In genomic region chr17:58119491-58119890, GRCh38 we compare ENCODE assay signal across 9 cellular contexts. TPM values are rescaled to one million over a fixed set of nuclear protein-coding genes. Genes with fewer than 3 reads are reported as not detected.
"Had no signal": no experiment of that assay in that cellular context is flagged by ENCODE, and none has a peak within 500 bp of the region (broad histone marks: within the 10 kb centered on the region; RNA-seq: fewer than 3 reads in every experiment).

No MANE protein-coding gene starts in this region.

- H3K4me3 ChIP-seq: GM23248, GM23338, HAP-1 had no signal

- H3K4me1 Mint-ChIP-seq: GM23338, H9 had no signal

- H3K27ac ChIP-seq: GM23248 had no signal

- H3K27ac Mint-ChIP-seq: GM23338, H9, HFFc6 had no signal

- DNase-seq: GOT3 had no signal

- H3K9ac ChIP-seq: GM23248 had no signal

- H3K9me3 Mint-ChIP-seq: GM23338, H9, HFFc6 had no signal

- H3K36me3 ChIP-seq: HAP-1 had no signal

- H3K4me3 Mint-ChIP-seq: GM23338, H9, HFFc6 had no signal

- H3K4me1 ChIP-seq: HAP-1 had no signal

- H3K4me2 ChIP-seq: GM23338 had no signal

- H3K9me3 ChIP-seq: HAP-1 had no signal

- H2AFZ ChIP-seq: GM23248, GM23338 had no signal

RNA-seq across cellular contexts. Expression of gene OR4D1, which starts 28.7 kb away (rescaled TPM):
- total RNA-seq: GM23248, HFFc6 had no signal
- polyA plus RNA-seq: GM23248 had no signal

RNA-seq across cellular contexts. Expression of gene OR4D2, which starts 47.3 kb away (rescaled TPM):
- total RNA-seq: GM23248, GM23338, H1, H4, H7, H9, HFFc6 had no signal
- polyA plus RNA-seq: GM23248, GM23338, H1 had no signal
